Comparison of ENCODE assay signal across 8 cellular contexts in genomic region chr1:203673550-203674411, GRCh38. TPM values are rescaled to one million over a fixed set of nuclear protein-coding genes. Genes with fewer than 3 reads are reported as not detected.
DNase-seq lines count a peak whose midpoint lies in the region; ATAC-seq and TF ChIP-seq lines count a peak whose summit lies in the region.

No MANE protein-coding gene starts in this region.

- H3K9me3 Mint-ChIP-seq in WTC11: no peaks in the 10 kb centered on the region
- H3K9me3 Mint-ChIP-seq in central memory CD8-positive, alpha-beta T cell: no peaks in the 10 kb centered on the region

- TF ChIP-seq CTCF in WTC11 (IDR thresholded peaks at IDR 0.05): no peak
- TF ChIP-seq CTCF in right lobe of liver (IDR thresholded peaks at IDR 0.05): peak in 1 of 4 donors; percentile 7

- peak overlapping the region; percentile 41 to 51 (median 43) for H3K27ac ChIP-seq in right lobe of liver

- 0 out of 2 replicates have a peak, but pooled peaks cover 4% of the 10 kb centered on the region for H3K27me3 Mint-ChIP-seq in WTC11 (ENCODE audit: low read depth)
- no peaks in the 10 kb centered on the region for H3K27me3 Mint-ChIP-seq in central memory CD8-positive, alpha-beta T cell

- DNase-seq in Daoy (ENCODE audit: low read depth): peak; percentile 96
- DNase-seq in KG1 (lab: John Stamatoyannopoulos, UW): peak; percentile 98
- DNase-seq in WTC11 (ENCODE audit: low spot score): no peak
- peak; percentile 60 to 79 for DNase-seq in central memory CD8-positive, alpha-beta T cell (ENCODE audit: low spot score in 2 of 2)
- no peak for DNase-seq in right lobe of liver
- DNase-seq in stimulated activated CD4-positive, alpha-beta T cell treated with anti-CD3 and anti-CD28 coated beads, TNF-alpha, amount 100 ng/mL, for 4 hours (ENCODE audit: low read depth in 3 of 3): peak; percentile 21 to 38 (median 27)

- no peaks in the 10 kb centered on the region for H3K36me3 ChIP-seq in right lobe of liver

- POLR2A ChIA-PET in WTC11 (lab: Charles Lee): interaction anchor here (0.6 kb wide), 1 partner anchor 29 kb away, joined by 4 read pairs; no protein-coding TSS in a partner anchor

- no peaks in the 10 kb centered on the region for H3K36me3 Mint-ChIP-seq in WTC11
- peaks cover 12% of the 10 kb centered on the region for H3K36me3 Mint-ChIP-seq in central memory CD8-positive, alpha-beta T cell (ENCODE audit: insufficient read depth)

- H3K4me1 Mint-ChIP-seq in WTC11: peaks cover 55% of the 10 kb centered on the region
- peaks cover 76% of the 10 kb centered on the region for H3K4me1 Mint-ChIP-seq in central memory CD8-positive, alpha-beta T cell

- H3K4me3 ChIP-seq in right lobe of liver: no peak overlapping the region

- ATAC-seq in WTC11: peak; percentile 51
- peak; percentile 90 for ATAC-seq in central memory CD8-positive, alpha-beta T cell (replicated peaks; ENCODE audit: extremely low read depth, poor library complexity, severe bottlenecking)
- peak; percentile 74 to 84 (median 80) for ATAC-seq in right lobe of liver
- no peak for ATAC-seq in GM18858 (IDR thresholded peaks at IDR 0.05; ENCODE audit: unreplicated experiment)
- ATAC-seq in GM19328 (IDR thresholded peaks at IDR 0.05; ENCODE audit: unreplicated experiment): no peak

- intact Hi-C loops in right lobe of liver (cut with DNase I): no loop called here

- WGBS in right lobe of liver (ENCODE audit: insufficient coverage, low coverage, low lambda C conversion rate, missing lambda C conversion rate): 51% methylated on average over 11 of the region's 13 CpGs

- peaks cover 0 to 9% (median 2%) of the 10 kb centered on the region in 4 donors for H3K4me1 ChIP-seq in right lobe of liver

- no peaks in the 10 kb centered on the region for H3K9me3 ChIP-seq in right lobe of liver

- no peak for TF ChIP-seq POLR2A in right lobe of liver (IDR thresholded peaks at IDR 0.05)

- H3K27me3 ChIP-seq in right lobe of liver: no peaks in the 10 kb centered on the region

- CTCF ChIA-PET in WTC11 (lab: Charles Lee): interaction anchor here (0.6 to 1.5 kb wide), 9 partner anchors 8 to 651 kb away, joined by 3 to 7 read pairs (median 4); no protein-coding TSS in a partner anchor

- H3K27ac Mint-ChIP-seq in WTC11: peak overlapping the region; percentile 21; the same call in 1 of the 2 replicates
- peak overlapping the region; percentile 99 for H3K27ac Mint-ChIP-seq in central memory CD8-positive, alpha-beta T cell (ENCODE audit: low read depth)

- no peak overlapping the region for H3K4me3 Mint-ChIP-seq in WTC11
- peak overlapping the region; percentile 64 for H3K4me3 Mint-ChIP-seq in central memory CD8-positive, alpha-beta T cell

TF ChIP-seq in WTC11, 78 proteins besides CTCF, POLR2A, EP300 and RAD21:
- TF ChIP-seq PREB (CRISPR knock-in tag; IDR thresholded peaks at IDR 0.05; ENCODE audit: borderline replicate concordance) (no peak), IRF2 (CRISPR knock-in tag; IDR thresholded peaks at IDR 0.05; ENCODE audit: borderline replicate concordance, low read depth) (no peak), ZBTB21 (CRISPR knock-in tag; IDR thresholded peaks at IDR 0.05; ENCODE audit: borderline replicate concordance) (no peak), NFE2L1 (CRISPR knock-in tag; IDR thresholded peaks at IDR 0.05) (no peak), NFYB (CRISPR knock-in tag; conservative IDR thresholded peaks at IDR 0.05; ENCODE audit: low read depth) (no peak), PRRX2 (CRISPR knock-in tag; IDR thresholded peaks at IDR 0.05) (no peak), ATF2 (CRISPR knock-in tag; IDR thresholded peaks at IDR 0.05; ENCODE audit: borderline replicate concordance, low read depth) (no peak), ARID4B (CRISPR knock-in tag; IDR thresholded peaks at IDR 0.05; ENCODE audit: borderline replicate concordance) (no peak), FOXK1 (CRISPR knock-in tag; IDR thresholded peaks at IDR 0.05) (no peak), ZBTB43 (CRISPR knock-in tag; IDR thresholded peaks at IDR 0.05) (no peak), ESRRA (CRISPR knock-in tag; IDR thresholded peaks at IDR 0.05; ENCODE audit: borderline replicate concordance) (no peak), ATF3 (CRISPR knock-in tag; conservative IDR thresholded peaks at IDR 0.05) (no peak), ZNF425 (CRISPR knock-in tag; conservative IDR thresholded peaks at IDR 0.05) (no peak)

RNA-seq across cellular contexts. Expression of gene ATP2B4, which starts 47.1 kb away (rescaled TPM):
- 53.5 and 61.1 TPM in 2 replicates for total RNA-seq in Daoy (2014; rRNA removed; shearing (Covaris generic))
- total RNA-seq in WTC11 (2021) (18.5 to 22.1 TPM (median 19.1 TPM) in 3 replicates), right lobe of liver (10 to 100 TPM in 4 of 6 experiments, 1 to 10 TPM in 2; 8.7 to 59.3 (median 23.3) TPM)

Comparison
In these comparisons a context has a peak if more than half of its experiments do, and no peak if none do; other contexts are left out.
1. DNase-seq: peak in Daoy (single experiment), KG1 (single experiment), central memory CD8-positive, alpha-beta T cell (2 of 2) and stimulated activated CD4-positive, alpha-beta T cell treated with anti-CD3 and anti-CD28 coated beads, TNF-alpha, amount 100 ng/mL, for 4 hours (3 of 3); none in WTC11 (single experiment) and right lobe of liver (0 of 3).
2. ATAC-seq: peak in WTC11 (single experiment), central memory CD8-positive, alpha-beta T cell (single experiment) and right lobe of liver (4 of 4); none in GM18858 (single experiment) and GM19328 (single experiment).